1 cellular context compared by ENCODE assay signal in the genomic region with DNA sequence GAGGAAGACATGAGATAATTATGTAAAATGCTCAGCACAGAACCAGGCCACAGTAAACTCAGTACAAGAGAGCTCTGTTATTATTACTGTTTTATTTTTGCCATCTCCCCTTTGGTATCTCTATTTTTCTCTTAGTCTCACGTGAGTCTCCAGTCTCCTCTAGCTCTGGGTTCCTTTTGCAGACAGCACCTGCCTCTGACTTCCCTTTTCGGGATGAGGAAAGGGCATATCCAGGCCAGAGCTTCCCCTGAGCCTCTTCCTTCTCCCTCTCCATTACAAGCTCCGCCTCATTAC.
A peak's percentile ranks its signal among the peaks of the same experiment; 100 is the strongest.
TF ChIP-seq lines count a peak whose summit lies in the region.

No MANE protein-coding gene starts in this region.

TF ChIP-seq in GM12878, 131 proteins besides CTCF, POLR2A, EP300 and RAD21:
- no peak for TF ChIP-seq PBX3 (IDR thresholded peaks at IDR 0.05; ENCODE audit: insufficient replicate concordance, low read depth, low read length)
- TF ChIP-seq IKZF1 (conservative IDR thresholded peaks at IDR 0.05) = 0 out of 2 replicates have a peak, but pooled peaks have one; percentile 5
- peak in 1 of 2 experiments; percentile 43; a peak in 1 of 4 replicates for TF ChIP-seq BHLHE40 (IDR thresholded peaks at IDR 0.05; ENCODE audit: borderline replicate concordance in 1 of 2, low read depth in 2 of 2, low read length in 1 of 2)
- peak; percentile 26; the same call in 1 of the 2 replicates for TF ChIP-seq SPI1 (IDR thresholded peaks at IDR 0.05; ENCODE audit: borderline replicate concordance, insufficient read depth, low read depth, low read length)
- TF ChIP-seq IKZF2 (IDR thresholded peaks at IDR 0.05) = 0 out of 4 replicates have a peak, but pooled peaks of 1 of the 2 experiments have one; percentile 15
